Comparison of ENCODE assay signal across 8 cellular contexts in the genomic region with DNA sequence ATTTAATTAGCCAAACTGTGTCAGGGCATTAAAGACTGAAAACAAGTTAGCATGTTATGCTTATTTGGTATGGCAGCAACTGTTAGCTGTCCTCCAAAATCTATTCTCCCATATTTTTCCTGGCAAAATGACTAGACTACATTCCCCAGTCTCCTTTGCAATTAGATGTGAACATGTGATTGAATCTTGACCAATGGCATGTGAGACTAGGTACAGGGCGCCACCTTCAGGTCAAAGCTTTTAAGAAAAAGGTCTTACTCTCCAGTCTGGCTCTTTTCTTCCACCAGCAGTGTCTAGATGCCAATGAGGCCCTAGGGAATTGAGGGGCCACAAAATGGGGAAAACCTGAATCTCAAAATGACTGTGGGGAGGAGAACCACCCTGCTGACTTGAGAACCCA.
DNase-seq lines count a peak whose midpoint lies in the region; ATAC-seq, FAIRE-seq and TF ChIP-seq lines count a peak whose summit lies in the region.

No MANE protein-coding gene starts in this region.

- dilution Hi-C loops in keratinocyte (cut with MboI; ENCODE audit: extremely low pct_ligation_motif_present, low sequenced_read_pairs) = no loop called here

- ATAC-seq in GM19351 (IDR thresholded peaks at IDR 0.05; ENCODE audit: unreplicated experiment) (peak; percentile 94), HG03575 (IDR thresholded peaks at IDR 0.05; ENCODE audit: extremely low read depth, insufficient number of reproducible peaks, low FRiP score, unreplicated experiment) (peak; percentile 53), SK-N-SH treated with all-trans-retinoic acid at 6 μM for 48 hours (peak; percentile 94), upper lobe of left lung (ENCODE audit: low FRiP score in 2 of 2) (no peak)

- H4K20me1 ChIP-seq in keratinocyte (ENCODE audit: control insufficient read depth, extremely low read depth, insufficient read depth, low read length) = no peaks in the 10 kb centered on the region

- in situ Hi-C loops in G401 (cut with HindIII; ENCODE audit: low sequenced_read_pairs) = no loop called here

- H3K9me3 ChIP-seq in keratinocyte (ENCODE audit: control insufficient read depth, low read depth, low read length) (no peaks in the 10 kb centered on the region), upper lobe of left lung (no peaks in the 10 kb centered on the region)

- no peak for TF ChIP-seq EP300 in upper lobe of left lung (IDR thresholded peaks at IDR 0.05)

- H3K9me1 ChIP-seq in keratinocyte (ENCODE audit: control insufficient read depth, extremely low read depth, insufficient read depth, low read length) = no peaks in the 10 kb centered on the region

- H3K4me1 ChIP-seq in keratinocyte (ENCODE audit: control insufficient read depth, extremely low read depth, insufficient read depth, low read length) (no peaks in the 10 kb centered on the region), upper lobe of left lung (no peaks in the 10 kb centered on the region)

- no peaks in the 10 kb centered on the region for H3K79me2 ChIP-seq in keratinocyte (ENCODE audit: control insufficient read depth, insufficient read depth, low read length)

- no peak overlapping the region for H2AFZ ChIP-seq in keratinocyte (ENCODE audit: control insufficient read depth, low read length)

- no peaks in the 10 kb centered on the region for H3K36me3 ChIP-seq in keratinocyte (ENCODE audit: control insufficient read depth in 2 of 2, extremely low read depth in 1 of 2, insufficient read depth in 2 of 2, low read length in 2 of 2)
- no peaks in the 10 kb centered on the region for H3K36me3 ChIP-seq in upper lobe of left lung

- H3K27me3 ChIP-seq in keratinocyte (ENCODE audit: control insufficient read depth, extremely low read depth, insufficient read depth, low read length) (no peaks in the 10 kb centered on the region), upper lobe of left lung (no peaks in the 10 kb centered on the region)

- peak; percentile 2 for DNase-seq in G401 (ENCODE audit: low spot score)
- no peak for DNase-seq in keratinocyte (ENCODE audit: low read depth, low spot score)
- DNase-seq in GM19238 (ENCODE audit: insufficient read length, low spot score) = no peak
- DNase-seq in upper lobe of left lung = no peak
- DNase-seq in dedifferentiated amniotic fluid mesenchymal stem cell (ENCODE audit: extremely low spot score) = no peak

- TF ChIP-seq CTCF in keratinocyte (optimal IDR thresholded peaks at IDR 0.05 in 1 of 3, IDR thresholded peaks at IDR 0.05 in 1 of 3, conservative IDR thresholded peaks at IDR 0.05 in 1 of 3; ENCODE audit: extremely low read depth in 1 of 3, insufficient read depth in 2 of 3, low read length in 3 of 3) = peak in 2 of 3 experiments; percentile 8 to 15
- peak in 1 of 6 experiments; percentile 18 for TF ChIP-seq CTCF in upper lobe of left lung (IDR thresholded peaks at IDR 0.05)

- FAIRE-seq in keratinocyte (lab: Jason Lieb, UNC) = no peak

- H3K4me3 ChIP-seq in keratinocyte (ENCODE audit: control insufficient read depth in 2 of 3, extremely low read depth in 1 of 3, insufficient read depth in 2 of 3, low read depth in 1 of 3, low read length in 3 of 3) (no peak overlapping the region), upper lobe of left lung (no peak overlapping the region)

- 60% methylated on average over 1 of the region's 1 CpG; no CpG with 5 or more reads in 1 of the 2 donors for WGBS in upper lobe of left lung, 2 donors

- H3K27ac ChIP-seq in keratinocyte (ENCODE audit: control insufficient read depth, insufficient read depth, low read length) (no peak overlapping the region), upper lobe of left lung (no peak overlapping the region)

- H3K9ac ChIP-seq in keratinocyte (ENCODE audit: control insufficient read depth, extremely low read depth, insufficient read depth, low read length) = no peak overlapping the region

- H3K4me2 ChIP-seq in keratinocyte (ENCODE audit: control insufficient read depth, extremely low read depth, insufficient read depth, low read depth, low read length) = no peak overlapping the region

- TF ChIP-seq POLR2A in upper lobe of left lung (IDR thresholded peaks at IDR 0.05) = no peak

TF ChIP-seq in SK-N-SH treated with all-trans-retinoic acid at 6 μM for 48 hours, 23 proteins besides CTCF, POLR2A, EP300 and RAD21:
- TF ChIP-seq TOX (CRISPR knock-in tag; IDR thresholded peaks at IDR 0.05; ENCODE audit: borderline replicate concordance) = no peak
- no peak for TF ChIP-seq ZNF8 (CRISPR knock-in tag; IDR thresholded peaks at IDR 0.05)
- TF ChIP-seq, protein P1, sequence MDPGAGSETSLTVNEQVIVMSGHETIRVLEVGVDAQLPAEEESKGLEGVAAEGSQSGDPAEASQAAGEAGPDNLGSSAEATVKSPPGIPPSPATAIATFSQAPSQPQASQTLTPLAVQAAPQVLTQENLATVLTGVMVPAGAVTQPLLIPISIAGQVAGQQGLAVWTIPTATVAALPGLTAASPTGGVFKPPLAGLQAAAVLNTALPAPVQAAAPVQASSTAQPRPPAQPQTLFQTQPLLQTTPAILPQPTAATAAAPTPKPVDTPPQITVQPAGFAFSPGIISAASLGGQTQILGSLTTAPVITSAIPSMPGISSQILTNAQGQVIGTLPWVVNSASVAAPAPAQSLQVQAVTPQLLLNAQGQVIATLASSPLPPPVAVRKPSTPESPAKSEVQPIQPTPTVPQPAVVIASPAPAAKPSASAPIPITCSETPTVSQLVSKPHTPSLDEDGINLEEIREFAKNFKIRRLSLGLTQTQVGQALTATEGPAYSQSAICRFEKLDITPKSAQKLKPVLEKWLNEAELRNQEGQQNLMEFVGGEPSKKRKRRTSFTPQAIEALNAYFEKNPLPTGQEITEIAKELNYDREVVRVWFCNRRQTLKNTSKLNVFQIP (CRISPR knock-in tag; IDR thresholded peaks at IDR 0.05; ENCODE audit: borderline replicate concordance, low read depth) = no peak
- TF ChIP-seq ISL1 (CRISPR knock-in tag; IDR thresholded peaks at IDR 0.05) = no peak

Comparison
In these comparisons a context has a peak if more than half of its experiments do, and no peak if none do; other contexts are left out.
1. ATAC-seq: peak in GM19351 (single experiment), HG03575 (single experiment) and SK-N-SH treated with all-trans-retinoic acid at 6 μM for 48 hours (single experiment); none in upper lobe of left lung (0 of 2).